In genomic region chr1:205255941-205256780, GRCh38 we compare ENCODE assay signal across 1 cellular context.
TF ChIP-seq lines count a peak whose summit lies in the region.

No MANE protein-coding gene starts in this region.

TF ChIP-seq in HepG2, 621 proteins besides CTCF, POLR2A, EP300 and RAD21 (continued from another document and continues in another):
- no peak for TF ChIP-seq CEBPZ (IDR thresholded peaks at IDR 0.05; ENCODE audit: low read length)
- 0 out of 2 replicates have a peak, but pooled peaks have one; percentile 34 for TF ChIP-seq ZNF224 (CRISPR knock-in tag; IDR thresholded peaks at IDR 0.05)
- TF ChIP-seq ZNF282 (IDR thresholded peaks at IDR 0.05; ENCODE audit: partially characterized antibody), result no peak
- no peak for TF ChIP-seq JUN (CRISPR knock-in tag; IDR thresholded peaks at IDR 0.05)
- TF ChIP-seq, protein P1, sequence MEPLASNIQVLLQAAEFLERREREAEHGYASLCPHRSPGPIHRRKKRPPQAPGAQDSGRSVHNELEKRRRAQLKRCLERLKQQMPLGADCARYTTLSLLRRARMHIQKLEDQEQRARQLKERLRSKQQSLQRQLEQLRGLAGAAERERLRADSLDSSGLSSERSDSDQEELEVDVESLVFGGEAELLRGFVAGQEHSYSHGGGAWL (CRISPR knock-in tag; IDR thresholded peaks at IDR 0.05), result no peak
- TF ChIP-seq, protein P2, sequence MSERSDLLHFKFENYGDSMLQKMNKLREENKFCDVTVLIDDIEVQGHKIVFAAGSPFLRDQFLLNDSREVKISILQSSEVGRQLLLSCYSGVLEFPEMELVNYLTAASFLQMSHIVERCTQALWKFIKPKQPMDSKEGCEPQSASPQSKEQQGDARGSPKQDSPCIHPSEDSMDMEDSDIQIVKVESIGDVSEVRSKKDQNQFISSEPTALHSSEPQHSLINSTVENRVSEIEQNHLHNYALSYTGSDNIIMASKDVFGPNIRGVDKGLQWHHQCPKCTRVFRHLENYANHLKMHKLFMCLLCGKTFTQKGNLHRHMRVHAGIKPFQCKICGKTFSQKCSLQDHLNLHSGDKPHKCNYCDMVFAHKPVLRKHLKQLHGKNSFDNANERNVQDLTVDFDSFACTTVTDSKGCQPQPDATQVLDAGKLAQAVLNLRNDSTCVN (CRISPR knock-in tag; IDR thresholded peaks at IDR 0.05; ENCODE audit: borderline replicate concordance), result peak; percentile 34; the same call in 1 of the 2 replicates
- TF ChIP-seq ZNF207 (IDR thresholded peaks at IDR 0.05; ENCODE audit: borderline replicate concordance), result no peak
- TF ChIP-seq, protein P3, sequence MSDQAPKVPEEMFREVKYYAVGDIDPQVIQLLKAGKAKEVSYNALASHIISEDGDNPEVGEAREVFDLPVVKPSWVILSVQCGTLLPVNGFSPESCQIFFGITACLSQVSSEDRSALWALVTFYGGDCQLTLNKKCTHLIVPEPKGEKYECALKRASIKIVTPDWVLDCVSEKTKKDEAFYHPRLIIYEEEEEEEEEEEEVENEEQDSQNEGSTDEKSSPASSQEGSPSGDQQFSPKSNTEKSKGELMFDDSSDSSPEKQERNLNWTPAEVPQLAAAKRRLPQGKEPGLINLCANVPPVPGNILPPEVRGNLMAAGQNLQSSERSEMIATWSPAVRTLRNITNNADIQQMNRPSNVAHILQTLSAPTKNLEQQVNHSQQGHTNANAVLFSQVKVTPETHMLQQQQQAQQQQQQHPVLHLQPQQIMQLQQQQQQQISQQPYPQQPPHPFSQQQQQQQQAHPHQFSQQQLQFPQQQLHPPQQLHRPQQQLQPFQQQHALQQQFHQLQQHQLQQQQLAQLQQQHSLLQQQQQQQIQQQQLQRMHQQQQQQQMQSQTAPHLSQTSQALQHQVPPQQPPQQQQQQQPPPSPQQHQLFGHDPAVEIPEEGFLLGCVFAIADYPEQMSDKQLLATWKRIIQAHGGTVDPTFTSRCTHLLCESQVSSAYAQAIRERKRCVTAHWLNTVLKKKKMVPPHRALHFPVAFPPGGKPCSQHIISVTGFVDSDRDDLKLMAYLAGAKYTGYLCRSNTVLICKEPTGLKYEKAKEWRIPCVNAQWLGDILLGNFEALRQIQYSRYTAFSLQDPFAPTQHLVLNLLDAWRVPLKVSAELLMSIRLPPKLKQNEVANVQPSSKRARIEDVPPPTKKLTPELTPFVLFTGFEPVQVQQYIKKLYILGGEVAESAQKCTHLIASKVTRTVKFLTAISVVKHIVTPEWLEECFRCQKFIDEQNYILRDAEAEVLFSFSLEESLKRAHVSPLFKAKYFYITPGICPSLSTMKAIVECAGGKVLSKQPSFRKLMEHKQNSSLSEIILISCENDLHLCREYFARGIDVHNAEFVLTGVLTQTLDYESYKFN (CRISPR knock-in tag; conservative IDR thresholded peaks at IDR 0.05), result no peak
- TF ChIP-seq NR2C2 (CRISPR knock-in tag; IDR thresholded peaks at IDR 0.05; ENCODE audit: borderline replicate concordance), result no peak
- TF ChIP-seq, protein P4, sequence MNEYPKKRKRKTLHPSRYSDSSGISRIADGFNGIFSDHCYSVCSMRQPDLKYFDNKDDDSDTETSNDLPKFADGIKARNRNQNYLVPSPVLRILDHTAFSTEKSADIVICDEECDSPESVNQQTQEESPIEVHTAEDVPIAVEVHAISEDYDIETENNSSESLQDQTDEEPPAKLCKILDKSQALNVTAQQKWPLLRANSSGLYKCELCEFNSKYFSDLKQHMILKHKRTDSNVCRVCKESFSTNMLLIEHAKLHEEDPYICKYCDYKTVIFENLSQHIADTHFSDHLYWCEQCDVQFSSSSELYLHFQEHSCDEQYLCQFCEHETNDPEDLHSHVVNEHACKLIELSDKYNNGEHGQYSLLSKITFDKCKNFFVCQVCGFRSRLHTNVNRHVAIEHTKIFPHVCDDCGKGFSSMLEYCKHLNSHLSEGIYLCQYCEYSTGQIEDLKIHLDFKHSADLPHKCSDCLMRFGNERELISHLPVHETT (CRISPR knock-in tag; conservative IDR thresholded peaks at IDR 0.05), result no peak
- peak; percentile 71; the same call in 1 of the 2 replicates for TF ChIP-seq MYNN (CRISPR knock-in tag; IDR thresholded peaks at IDR 0.05; ENCODE audit: low read depth)
- TF ChIP-seq ZFP91 (CRISPR knock-in tag; IDR thresholded peaks at IDR 0.05; ENCODE audit: borderline replicate concordance), result no peak
- TF ChIP-seq, protein P5, sequence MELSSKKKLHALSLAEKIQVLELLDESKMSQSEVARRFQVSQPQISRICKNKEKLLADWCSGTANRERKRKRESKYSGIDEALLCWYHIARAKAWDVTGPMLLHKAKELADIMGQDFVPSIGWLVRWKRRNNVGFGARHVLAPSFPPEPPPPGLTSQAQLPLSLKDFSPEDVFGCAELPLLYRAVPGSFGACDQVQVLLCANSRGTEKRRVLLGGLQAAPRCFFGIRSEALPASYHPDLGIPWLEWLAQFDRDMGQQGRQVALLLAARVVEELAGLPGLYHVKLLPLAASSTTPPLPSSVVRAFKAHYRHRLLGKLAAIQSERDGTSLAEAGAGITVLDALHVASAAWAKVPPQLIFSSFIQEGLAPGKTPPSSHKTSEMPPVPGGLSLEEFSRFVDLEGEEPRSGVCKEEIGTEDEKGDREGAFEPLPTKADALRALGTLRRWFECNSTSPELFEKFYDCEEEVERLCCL (CRISPR knock-in tag; IDR thresholded peaks at IDR 0.05; ENCODE audit: borderline replicate concordance), result no peak
- no peak for TF ChIP-seq ZFYVE20 (CRISPR knock-in tag; IDR thresholded peaks at IDR 0.05; ENCODE audit: borderline replicate concordance, low read depth)
- no peak for TF ChIP-seq CHD4 (IDR thresholded peaks at IDR 0.05; ENCODE audit: borderline replicate concordance, low read length)
- TF ChIP-seq SRSF4 (IDR thresholded peaks at IDR 0.05; ENCODE audit: low read depth, low read length, poor library complexity, severe bottlenecking), result no peak
- TF ChIP-seq ZNF747 (CRISPR knock-in tag; IDR thresholded peaks at IDR 0.05; ENCODE audit: borderline replicate concordance), result no peak
- no peak for TF ChIP-seq TGIF2 (CRISPR knock-in tag; IDR thresholded peaks at IDR 0.05)
- TF ChIP-seq E2F1 (CRISPR knock-in tag; IDR thresholded peaks at IDR 0.05), result no peak
- no peak for TF ChIP-seq ZNF567 (CRISPR knock-in tag; IDR thresholded peaks at IDR 0.05; ENCODE audit: borderline replicate concordance)
- no peak for TF ChIP-seq ZNF256 (CRISPR knock-in tag; conservative IDR thresholded peaks at IDR 0.05)
- TF ChIP-seq MIER3 (CRISPR knock-in tag; IDR thresholded peaks at IDR 0.05; ENCODE audit: borderline replicate concordance), result 0 out of 2 replicates have a peak, but pooled peaks have one; percentile 35
- TF ChIP-seq ZNF883 (CRISPR knock-in tag; IDR thresholded peaks at IDR 0.05; ENCODE audit: not compliant biosample characterization), result no peak
- TF ChIP-seq PHF20 (CRISPR knock-in tag; IDR thresholded peaks at IDR 0.05), result no peak
- TF ChIP-seq KDM2A (CRISPR knock-in tag; IDR thresholded peaks at IDR 0.05; ENCODE audit: borderline replicate concordance, low read depth), result peak; percentile 47; the same call in 1 of the 2 replicates
- no peak for TF ChIP-seq NFAT5 (CRISPR knock-in tag; IDR thresholded peaks at IDR 0.05)
- TF ChIP-seq MTA1 (CRISPR knock-in tag; IDR thresholded peaks at IDR 0.05; ENCODE audit: borderline replicate concordance), result no peak
- TF ChIP-seq NKX3-1 (CRISPR knock-in tag; IDR thresholded peaks at IDR 0.05), result no peak
- TF ChIP-seq RNF2 (conservative IDR thresholded peaks at IDR 0.05; ENCODE audit: low read depth), result no peak
- 0 out of 2 replicates have a peak, but pooled peaks have one; percentile 49 for TF ChIP-seq RELA (CRISPR knock-in tag; IDR thresholded peaks at IDR 0.05)
- TF ChIP-seq ZNF557 (CRISPR knock-in tag; IDR thresholded peaks at IDR 0.05), result no peak
